8 cellular contexts compared by ENCODE assay signal in the genomic region with DNA sequence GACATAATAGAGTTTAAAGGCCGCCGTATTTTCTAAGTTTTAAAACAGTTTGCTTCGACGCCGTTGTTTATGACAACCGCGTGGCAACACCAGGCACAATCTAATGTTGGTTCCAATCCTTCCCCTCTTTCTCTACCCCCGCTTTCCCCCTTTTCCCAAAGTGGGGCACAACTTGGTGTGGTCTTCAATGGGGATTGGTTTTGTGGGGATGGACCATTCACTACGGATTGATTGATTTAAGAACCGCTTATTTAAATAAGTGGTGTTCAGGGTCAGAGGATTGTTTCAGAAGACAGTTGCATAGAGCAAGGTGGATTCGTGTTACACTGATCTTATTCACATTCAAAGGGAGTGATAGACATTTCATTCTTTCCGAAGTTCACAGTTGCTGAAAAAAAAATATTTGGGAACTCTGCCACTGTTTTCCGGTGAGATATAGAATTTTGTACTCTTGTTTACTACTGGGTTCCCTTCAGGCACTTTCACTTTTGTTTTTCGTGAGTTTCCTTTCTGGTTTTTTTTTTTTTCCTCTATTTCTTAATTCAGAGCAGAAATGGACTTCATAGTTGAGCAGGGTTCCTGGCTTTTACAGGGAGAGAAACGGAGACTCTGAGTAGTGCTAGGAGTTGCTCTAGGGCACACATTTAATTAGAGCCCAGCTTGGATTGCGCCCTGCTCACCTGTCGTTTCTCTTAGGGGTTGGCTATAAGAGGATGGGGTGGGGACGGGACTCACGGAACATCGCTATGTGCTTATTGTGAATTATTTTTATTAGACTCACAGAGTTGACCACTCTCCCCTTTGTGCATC.
DNase-seq lines count a peak whose midpoint lies in the region; ATAC-seq and TF ChIP-seq lines count a peak whose summit lies in the region.

No MANE protein-coding gene starts in this region.

- H3K27ac ChIP-seq in GM23248 (peak overlapping the region; percentile 68), OCI-LY7 (ENCODE audit: low read depth, low read length, poor library complexity, severe bottlenecking) (peak overlapping the region; percentile 55), stomach (peak overlapping the region; percentile 96 to 99 (median 99))

- no peaks in the 10 kb centered on the region for H3K9me2 ChIP-seq in GM23248 (ENCODE audit: insufficient read depth)
- no peaks in the 10 kb centered on the region for H3K9me2 ChIP-seq in OCI-LY7 (ENCODE audit: insufficient read depth, low read length)

- no peaks in the 10 kb centered on the region; the same call in 1 of the 2 replicates for H3K79me2 ChIP-seq in GM23248 (ENCODE audit: insufficient read depth)
- no peaks in the 10 kb centered on the region for H3K79me2 ChIP-seq in OCI-LY7 (ENCODE audit: insufficient read depth, low read depth, low read length)

- no peak for TF ChIP-seq POLR2A in stomach (IDR thresholded peaks at IDR 0.05)

- peaks cover 6% of the 10 kb centered on the region; the same call in 1 of the 2 replicates for H3F3A ChIP-seq in GM23248 (ENCODE audit: insufficient read depth)

- in situ Hi-C loops in GM23248 (cut with MboI), result loop anchor here (25.0 kb wide), 1 partner anchor 144 kb away; no protein-coding TSS in a partner anchor

- 7 to 9% methylated on average over 20 of the region's 20 CpGs for WGBS in GM23248 (ENCODE audit: low coverage in 1 of 2, low lambda C conversion rate in 2 of 2, missing lambda C conversion rate in 2 of 2), 2 experiments
- 2 to 4% (median 2%) methylated on average over 20 of the region's 20 CpGs for WGBS in stomach, 5 donors

- H3K9me3 ChIP-seq in GM23248 (ENCODE audit: low read depth) (no peaks in the 10 kb centered on the region), OCI-LY7 (ENCODE audit: low read length) (no peaks in the 10 kb centered on the region), stomach (no peaks in the 10 kb centered on the region)

- CTCF ChIA-PET in OCI-LY7 (lab: Charles Lee; ENCODE audit: unreplicated experiment), result no interaction called here
- CTCF ChIA-PET in MCF 10A (lab: Yijun Ruan, JAX), result interaction anchor here (0.5 to 2.7 kb wide), 5 partner anchors 22 to 623 kb away, joined by 3 to 13 read pairs (median 3); no protein-coding TSS in a partner anchor

- no peaks in the 10 kb centered on the region for H3K9me3 Mint-ChIP-seq in MCF 10A (ENCODE audit: unreplicated experiment)

- no peak for TF ChIP-seq EP300 in stomach (IDR thresholded peaks at IDR 0.05)

- H3K27me3 Mint-ChIP-seq in MCF 10A (ENCODE audit: insufficient read depth, unreplicated experiment), result no peaks in the 10 kb centered on the region

- H3K4me3 Mint-ChIP-seq in MCF 10A (ENCODE audit: unreplicated experiment), result peak overlapping the region; percentile 77

- no peaks in the 10 kb centered on the region for H3K27me3 ChIP-seq in GM23248 (replicated peaks; ENCODE audit: insufficient read depth)
- no peaks in the 10 kb centered on the region for H3K27me3 ChIP-seq in stomach

- H3K4me1 ChIP-seq in GM23248 (ENCODE audit: insufficient read depth) (peaks cover 15% of the 10 kb centered on the region; the same call in 1 of the 2 replicates), OCI-LY7 (ENCODE audit: insufficient read depth, low read length, poor library complexity, severe bottlenecking) (peaks cover 25% of the 10 kb centered on the region), stomach (peaks cover 16 to 39% (median 31%) of the 10 kb centered on the region in 4 donors)

- peak; percentile 69 for DNase-seq in DMS53 (lab: John Stamatoyannopoulos, UW)
- peak; percentile 55 for DNase-seq in GM23248
- DNase-seq in OCI-LY7 (ENCODE audit: low spot score), result peak; percentile 37
- no peak for DNase-seq in MCF 10A (ENCODE audit: unreplicated experiment)
- peak in 1 of 2 donors; percentile 44 for DNase-seq in left colon
- no peak for DNase-seq in stomach
- DNase-seq in NCI-H1930 (lab: John Stamatoyannopoulos, UW), result no peak

- TF ChIP-seq CTCF in OCI-LY7 (conservative IDR thresholded peaks at IDR 0.05; ENCODE audit: low read length), result no peak
- TF ChIP-seq CTCF in MCF 10A (IDR thresholded peaks at IDR 0.05; ENCODE audit: unreplicated experiment), result no peak
- no peak for TF ChIP-seq CTCF in stomach (IDR thresholded peaks at IDR 0.05)

- intact Hi-C loops in OCI-LY7 (cut with micrococcal nuclease; ENCODE audit: unreplicated experiment) (loop anchor here (5.0 kb wide), 3 partner anchors 106 to 354 kb away; a partner anchor contains a TSS), MCF 10A (cut with micrococcal nuclease) (loop anchor here (5.0 kb wide), 1 partner anchor 354 kb away; a partner anchor contains a TSS), left colon (cut with DNase I, micrococcal nuclease) (no loop called here), stomach (cut with DNase I; ENCODE audit: low total_unique reads) (no loop called here)

- BruUV-seq in OCI-LY7 (replicated peaks; lab: Mats Ljungman, UMichigan), result no TSS peak
- no TSS peak for BruUV-seq in MCF 10A (replicated peaks; lab: Mats Ljungman, UMichigan)

- H3K4me3 ChIP-seq in GM23248, result peak overlapping the region; percentile 84
- peak overlapping the region; percentile 85 for H3K4me3 ChIP-seq in OCI-LY7 (ENCODE audit: low read depth, low read length, poor library complexity, severe bottlenecking)
- H3K4me3 ChIP-seq in stomach, result peak overlapping the region; percentile 58 to 91 (median 89)

- no peaks in the 10 kb centered on the region for H3K36me3 Mint-ChIP-seq in MCF 10A (ENCODE audit: insufficient read depth, unreplicated experiment)

- H4K20me1 ChIP-seq in GM23248 (ENCODE audit: insufficient read depth) (no peaks in the 10 kb centered on the region), OCI-LY7 (ENCODE audit: insufficient read depth, low read length) (no peaks in the 10 kb centered on the region)

- peak overlapping the region; percentile 92 for H3K9ac ChIP-seq in GM23248

- H3K27ac Mint-ChIP-seq in MCF 10A (ENCODE audit: low read depth, unreplicated experiment), result peak overlapping the region; percentile 92

- H2AFZ ChIP-seq in GM23248 (peak overlapping the region; percentile 94), OCI-LY7 (ENCODE audit: low read length) (peak overlapping the region; percentile 83)

- peak; percentile 22 for ATAC-seq in left colon
- no peak for ATAC-seq in GM18861 (IDR thresholded peaks at IDR 0.05; ENCODE audit: unreplicated experiment)

- H3K4me2 ChIP-seq in GM23248 (ENCODE audit: unreplicated experiment) (peak overlapping the region; percentile 99), OCI-LY7 (ENCODE audit: low read length) (peak overlapping the region; percentile 71)

- no peaks in the 10 kb centered on the region for H3K36me3 ChIP-seq in GM23248 (ENCODE audit: low read depth)
- H3K36me3 ChIP-seq in OCI-LY7 (ENCODE audit: insufficient read depth, low read length), result no peaks in the 10 kb centered on the region
- no peaks in the 10 kb centered on the region for H3K36me3 ChIP-seq in stomach

- peaks cover 13% of the 10 kb centered on the region for H3K4me1 Mint-ChIP-seq in MCF 10A (ENCODE audit: insufficient read depth, unreplicated experiment)

- POLR2A ChIA-PET in OCI-LY7 (lab: Charles Lee), result no interaction called here
- POLR2A ChIA-PET in MCF 10A (lab: Yijun Ruan, JAX), result interaction anchor here (0.7 to 4.1 kb wide), 14 partner anchors 31 to 354 kb away, joined by 3 to 19 read pairs (median 4); a partner anchor contains a TSS

Comparison
In these comparisons a context has a peak if more than half of its experiments do, and no peak if none do; other contexts are left out.
1. DNase-seq: peak in DMS53 (single experiment), GM23248 (single experiment) and OCI-LY7 (single experiment); none in MCF 10A (single experiment), stomach (single experiment) and NCI-H1930 (0 of 2).
2. intact Hi-C loops: an anchor here in OCI-LY7 (5.0 kb wide) and MCF 10A (5.0 kb wide); none called in left colon and stomach.
3. Peak in every context shown above with its lines, with median percentiles within 50 percentile points of each other: H3K27ac ChIP-seq and H3K4me3 ChIP-seq.